8 cellular contexts compared by ENCODE assay signal in the genomic region with DNA sequence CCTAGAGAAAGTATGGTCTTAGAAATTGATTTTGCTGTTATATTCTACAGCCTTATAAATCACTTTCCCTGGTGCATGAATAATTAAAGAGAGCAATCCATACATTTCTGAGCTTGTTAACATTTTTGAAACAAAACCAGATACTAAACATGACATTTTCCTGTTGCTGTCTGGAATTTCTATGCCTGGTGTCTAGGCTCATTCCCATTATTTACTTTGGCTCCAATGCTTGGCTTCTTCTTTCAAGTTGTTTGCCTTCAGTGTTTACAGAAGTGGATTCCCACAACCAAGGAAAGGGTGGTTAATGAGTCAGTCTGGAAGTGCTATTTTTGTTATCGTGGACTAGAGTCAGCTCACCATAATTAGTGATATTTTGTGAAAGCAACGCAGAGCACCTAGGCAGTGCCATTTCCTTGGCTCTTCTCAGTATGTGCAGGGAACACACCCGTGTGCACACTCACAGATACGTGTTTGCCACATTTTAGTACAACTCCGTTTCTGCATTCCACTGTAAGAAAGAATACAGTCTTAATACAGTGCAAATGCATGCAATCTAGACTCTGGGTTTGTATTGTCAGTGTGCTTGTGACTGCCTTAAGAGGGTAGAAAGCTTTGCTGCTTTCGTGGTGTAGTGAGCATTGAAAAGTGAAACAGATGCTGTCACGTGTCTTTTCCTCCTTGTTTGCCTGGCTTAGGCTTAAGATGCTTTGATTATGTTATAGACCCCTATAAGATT.
DNase-seq lines count a peak whose midpoint lies in the region; ATAC-seq, FAIRE-seq and TF ChIP-seq lines count a peak whose summit lies in the region.

No MANE protein-coding gene starts in this region.

- no peak for ATAC-seq in GM18909 (IDR thresholded peaks at IDR 0.05; ENCODE audit: poor library complexity, unreplicated experiment)

- H3K27ac ChIP-seq in ACC112 (ENCODE audit: low read depth, low read length) (peak overlapping the region; percentile 59), cingulate gyrus (ENCODE audit: low read depth, low read length) (peak overlapping the region; percentile 57), mesenchymal stem cell (ENCODE audit: low read length, poor library complexity, severe bottlenecking) (peak overlapping the region; percentile 0)

- peak overlapping the region; percentile 0 for H3K9ac ChIP-seq in mesenchymal stem cell (ENCODE audit: low read length)

- no peak overlapping the region for H3K14ac ChIP-seq in mesenchymal stem cell (ENCODE audit: low read length in 2 of 2)

- peak overlapping the region; percentile 70 for H3K4me3 ChIP-seq in ACC112 (ENCODE audit: low read depth, low read length)
- peak overlapping the region in 1 of 2 experiments; percentile 40 for H3K4me3 ChIP-seq in mesenchymal stem cell (ENCODE audit: insufficient read depth in 1 of 2, low read depth in 1 of 2, low read length in 2 of 2)

- H3K79me2 ChIP-seq in ACC112 (ENCODE audit: control insufficient read depth, insufficient read depth, low read length, unreplicated experiment): no peaks in the 10 kb centered on the region

- peak overlapping the region; percentile 82 for H2AFZ ChIP-seq in ACC112 (ENCODE audit: low read length, unreplicated experiment)
- no peak overlapping the region for H2AFZ ChIP-seq in mesenchymal stem cell (ENCODE audit: low read depth, low read length)

- H3K4me1 ChIP-seq in ACC112 (ENCODE audit: control insufficient read depth, insufficient read depth, low read length, unreplicated experiment) (peaks cover 27% of the 10 kb centered on the region), mesenchymal stem cell (ENCODE audit: control insufficient read depth, insufficient read depth, low read depth, low read length) (peaks cover 1% of the 10 kb centered on the region)

- no peak for FAIRE-seq in GM12891 (lab: Jason Lieb, UNC)

- H3K18ac ChIP-seq in mesenchymal stem cell (ENCODE audit: low read depth in 1 of 2, low read length in 2 of 2): peak overlapping the region; percentile 6 to 44

- H3K27me3 ChIP-seq in ACC112 (ENCODE audit: insufficient read depth, low read length): no peaks in the 10 kb centered on the region
- no peaks in the 10 kb centered on the region for H3K27me3 ChIP-seq in mesenchymal stem cell (ENCODE audit: control insufficient read depth in 1 of 2, insufficient read depth in 1 of 2, low read length in 2 of 2)

- no peak overlapping the region for H2BK120ac ChIP-seq in mesenchymal stem cell (ENCODE audit: low read depth, low read length)

- WGBS in mesenchymal stem cell: 12% methylated on average over 5 of the region's 7 CpGs

- H2AK5ac ChIP-seq in mesenchymal stem cell (ENCODE audit: low read length, severe bottlenecking): no peak overlapping the region

- H3K4ac ChIP-seq in mesenchymal stem cell (ENCODE audit: low read depth in 1 of 2, low read length in 2 of 2): no peak overlapping the region

- no peak overlapping the region for H2BK5ac ChIP-seq in mesenchymal stem cell (ENCODE audit: low read depth, low read length, poor library complexity, severe bottlenecking)

- no peaks in the 10 kb centered on the region for H3K79me1 ChIP-seq in mesenchymal stem cell (replicated peaks; ENCODE audit: low read length, poor library complexity, severe bottlenecking)

- H3K23ac ChIP-seq in mesenchymal stem cell (ENCODE audit: low read length in 2 of 2): no peak overlapping the region

- no peak overlapping the region for H4K91ac ChIP-seq in mesenchymal stem cell (ENCODE audit: low read length)

- DNase-seq in NCI-H1105 treated with DMSO at 0.1 percent for 48 hours (lab: John Stamatoyannopoulos, UW): peak; percentile 71
- DNase-seq in mesenchymal stem cell: peak; percentile 93
- no peak for DNase-seq in GM12891 (ENCODE audit: insufficient read length, low spot score)
- no peak for DNase-seq in superior temporal gyrus (ENCODE audit: extremely low spot score)
- DNase-seq in activated T-cell treated with anti-CD3 and anti-CD28 coated beads, Interleukin-2, amount 50 U/mL, for 1 hour: no peak

- TF ChIP-seq POLR2A in GM12891 (IDR thresholded peaks at IDR 0.05; ENCODE audit: low read depth, low read length): no peak

- H2BK12ac ChIP-seq in mesenchymal stem cell (ENCODE audit: low read length in 2 of 2): no peak overlapping the region

- H3K9me3 ChIP-seq in mesenchymal stem cell (ENCODE audit: control insufficient read depth, low read length): no peaks in the 10 kb centered on the region

- peaks cover 19% of the 10 kb centered on the region for H3K36me3 ChIP-seq in ACC112 (ENCODE audit: insufficient read depth, low read length)
- H3K36me3 ChIP-seq in mesenchymal stem cell (ENCODE audit: control insufficient read depth in 1 of 2, insufficient read depth in 2 of 2, low read depth in 1 of 2, low read length in 2 of 2): peaks cover 0 to 27% of the 10 kb centered on the region in 2 experiments

- peak overlapping the region; percentile 8 for H3K4me2 ChIP-seq in mesenchymal stem cell (ENCODE audit: low read length, poor library complexity, severe bottlenecking)

- no peak overlapping the region for H4K8ac ChIP-seq in mesenchymal stem cell (ENCODE audit: low read length)

- H2BK15ac ChIP-seq in mesenchymal stem cell (ENCODE audit: low read depth, poor library complexity, severe bottlenecking): no peak overlapping the region

TF ChIP-seq in GM12891, 5 proteins besides CTCF, POLR2A, EP300 and RAD21:
- TF ChIP-seq POU2F2 (IDR thresholded peaks at IDR 0.05; ENCODE audit: low read depth, low read length): no peak
- no peak for TF ChIP-seq TAF1 (IDR thresholded peaks at IDR 0.05; ENCODE audit: low read depth, low read length)

Comparison
In these comparisons a context has a peak if more than half of its experiments do, and no peak if none do; other contexts are left out.
1. H3K27ac ChIP-seq: peak in every context shown above with its lines; median percentile 59 in ACC112; 57 in cingulate gyrus; 0 in mesenchymal stem cell.
2. DNase-seq: peak in NCI-H1105 treated with DMSO at 0.1 percent for 48 hours (single experiment) and mesenchymal stem cell (single experiment); none in GM12891 (single experiment), superior temporal gyrus (single experiment) and activated T-cell treated with anti-CD3 and anti-CD28 coated beads, Interleukin-2, amount 50 U/mL, for 1 hour (single experiment).